Comparison of ENCODE assay signal across 8 cellular contexts in the genomic region with DNA sequence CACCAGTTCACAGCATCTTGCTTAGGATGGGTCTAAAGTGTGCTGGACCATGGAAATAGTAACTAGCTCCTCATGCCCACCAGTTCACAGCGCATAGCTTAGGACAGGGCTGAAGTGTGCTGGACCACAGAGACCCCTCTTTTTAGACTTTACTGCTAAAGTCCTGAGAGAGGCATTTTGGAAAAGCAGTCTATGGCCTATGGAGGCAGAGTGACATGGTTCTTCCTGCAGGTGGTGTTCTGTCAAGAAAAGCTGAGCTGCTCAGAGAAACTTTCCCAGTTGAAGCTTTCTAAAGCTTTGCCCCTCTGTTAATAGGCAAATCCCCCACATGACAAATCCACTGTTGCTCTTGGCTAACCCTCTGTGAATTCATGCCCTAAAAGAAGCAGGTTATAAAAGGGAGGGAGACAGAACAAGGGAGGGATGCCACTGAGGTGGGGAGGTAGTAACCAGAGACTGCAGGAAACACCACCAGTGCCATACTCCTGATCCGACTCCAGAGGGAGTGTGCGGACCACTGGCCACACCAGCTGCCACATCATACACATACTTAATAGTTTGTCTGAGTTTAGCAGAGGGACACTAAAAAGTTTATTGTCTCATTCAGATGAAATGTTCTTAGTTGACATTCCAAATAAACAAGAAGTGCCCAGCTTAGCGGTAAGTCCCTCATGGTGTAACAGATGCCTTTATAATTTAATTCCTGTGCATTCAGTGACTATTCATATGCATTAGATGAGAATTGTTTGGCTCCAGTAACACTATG.
DNase-seq lines count a peak whose midpoint lies in the region; ATAC-seq and TF ChIP-seq lines count a peak whose summit lies in the region.

No MANE protein-coding gene starts in this region.

- no peaks in the 10 kb centered on the region for H3K79me2 ChIP-seq in KMS-11 (ENCODE audit: insufficient read depth, low read depth)

- in situ Hi-C loops in brain microvascular endothelial cell (cut with HindIII; ENCODE audit: low pct_ligation_motif_present, low sequenced_read_pairs): loop anchor here (25.0 kb wide), 1 partner anchor 747 kb away; no protein-coding TSS in a partner anchor

- peak; percentile 47 for DNase-seq in EL
- peak; percentile 37 for DNase-seq in brain microvascular endothelial cell
- DNase-seq in myocyte (ENCODE audit: low read depth): peak; percentile 16
- DNase-seq in hepatic stellate cell (ENCODE audit: low spot score): no peak
- no peak for DNase-seq in cortex of kidney (lab: John Stamatoyannopoulos, UW)

- ATAC-seq in HG03457 (IDR thresholded peaks at IDR 0.05; ENCODE audit: unreplicated experiment): no peak
- no peak for ATAC-seq in GM19351 (IDR thresholded peaks at IDR 0.05; ENCODE audit: unreplicated experiment)

- H3K4me1 ChIP-seq in KMS-11 (ENCODE audit: low read depth, poor library complexity, severe bottlenecking): no peaks in the 10 kb centered on the region

- no peak overlapping the region for H2AFZ ChIP-seq in KMS-11 (ENCODE audit: low read depth)

- no peak overlapping the region for H3K4me3 ChIP-seq in KMS-11 (IDR thresholded peaks at IDR 0.05; ENCODE audit: insufficient read depth, low read depth, low read length)
- no peak overlapping the region for H3K4me3 ChIP-seq in brain microvascular endothelial cell (ENCODE audit: low read depth, low read length)

- H3K4me2 ChIP-seq in KMS-11: no peak overlapping the region

- no peak overlapping the region for H3K9ac ChIP-seq in KMS-11

- H3K27me3 ChIP-seq in KMS-11 (ENCODE audit: insufficient read depth, low read depth): no peaks in the 10 kb centered on the region
- H3K27me3 ChIP-seq in brain microvascular endothelial cell (replicated peaks): no peaks in the 10 kb centered on the region

- no peaks in the 10 kb centered on the region for H4K20me1 ChIP-seq in KMS-11 (ENCODE audit: insufficient read depth)

- TF ChIP-seq CTCF in KMS-11 (conservative IDR thresholded peaks at IDR 0.05; ENCODE audit: low read depth, low read length) (0 out of 2 replicates have a peak, but pooled peaks have one; percentile 20), brain microvascular endothelial cell (IDR thresholded peaks at IDR 0.05; ENCODE audit: low read depth, low read length, missing control alignments) (peak; percentile 85)

- no peaks in the 10 kb centered on the region for H3K36me3 ChIP-seq in KMS-11 (ENCODE audit: insufficient read depth)
- no peaks in the 10 kb centered on the region for H3K36me3 ChIP-seq in brain microvascular endothelial cell (replicated peaks)

- no peak overlapping the region for H3K27ac ChIP-seq in KMS-11
- no peak overlapping the region for H3K27ac ChIP-seq in brain microvascular endothelial cell

Comparison
In these comparisons a context has a peak if more than half of its experiments do, and no peak if none do; other contexts are left out.
1. DNase-seq: peak in EL (single experiment), brain microvascular endothelial cell (single experiment) and myocyte (single experiment); none in hepatic stellate cell (single experiment) and cortex of kidney (single experiment).